Comparison of ENCODE assay signal across 8 cellular contexts in genomic region chr20:37527638-37528441, GRCh38. TPM values are rescaled to one million over a fixed set of nuclear protein-coding genes. Genes with fewer than 3 reads are reported as not detected.
DNase-seq lines count a peak whose midpoint lies in the region; ATAC-seq, FAIRE-seq and TF ChIP-seq lines count a peak whose summit lies in the region.

Gene BLCAP, minus strand, starts transcription at chr20:37527876. Its CDS starts 8,702 bp downstream, at chr20:37519174.

- peaks cover 30% of the 10 kb centered on the region for H4K20me1 ChIP-seq in keratinocyte (ENCODE audit: control insufficient read depth, extremely low read depth, insufficient read depth, low read length)

- H3K36me3 ChIP-seq in keratinocyte (ENCODE audit: control insufficient read depth in 2 of 2, extremely low read depth in 1 of 2, insufficient read depth in 2 of 2, low read length in 2 of 2), result peaks cover 3 to 7% of the 10 kb centered on the region in 2 experiments

- TF ChIP-seq CTCF in AG04450 (IDR thresholded peaks at IDR 0.05; ENCODE audit: low read depth, low read length) (no peak), keratinocyte (optimal IDR thresholded peaks at IDR 0.05 in 1 of 3, IDR thresholded peaks at IDR 0.05 in 1 of 3, conservative IDR thresholded peaks at IDR 0.05 in 1 of 3; ENCODE audit: extremely low read depth in 1 of 3, insufficient read depth in 2 of 3, low read length in 3 of 3) (no peak)

- peak within 1 kb of the TSS; percentile 95 for H3K4me2 ChIP-seq in keratinocyte (ENCODE audit: control insufficient read depth, extremely low read depth, insufficient read depth, low read depth, low read length)

- H3K9me3 Mint-ChIP-seq in central memory CD8-positive, alpha-beta T cell, result no peaks in the 10 kb centered on the region

- peaks cover 51% of the 10 kb centered on the region for H3K4me1 Mint-ChIP-seq in central memory CD8-positive, alpha-beta T cell

- CTCF ChIA-PET in AG04450 (lab: Charles Lee), result interaction anchor here (0.6 to 4.8 kb wide), 3 partner anchors 235 to 259 kb away, joined by 3 to 27 read pairs (median 5); no protein-coding TSS in a partner anchor

- peak within 1 kb of the TSS; percentile 86 for H2AFZ ChIP-seq in keratinocyte (ENCODE audit: control insufficient read depth, low read length)

- H3K9me3 ChIP-seq in AG04450 (ENCODE audit: control insufficient read depth, insufficient read depth, low read length) (peaks cover 3% of the 10 kb centered on the region; the same call in 1 of the 2 replicates), keratinocyte (ENCODE audit: control insufficient read depth, low read depth, low read length) (no peaks in the 10 kb centered on the region)

- ATAC-seq in GM19023 (IDR thresholded peaks at IDR 0.05; ENCODE audit: unreplicated experiment), result peak; percentile 84
- ATAC-seq in HG03280 (IDR thresholded peaks at IDR 0.05; ENCODE audit: unreplicated experiment), result peak; percentile 68
- ATAC-seq in central memory CD8-positive, alpha-beta T cell (replicated peaks; ENCODE audit: extremely low read depth, poor library complexity, severe bottlenecking), result peak; percentile 90

- FAIRE-seq in keratinocyte (lab: Jason Lieb, UNC), result no peak

- H3K27ac ChIP-seq in AG04450 (ENCODE audit: low read depth, low read length) (peak within 1 kb of the TSS; percentile 93), keratinocyte (ENCODE audit: control insufficient read depth, insufficient read depth, low read length) (peak within 1 kb of the TSS; percentile 98)

- peaks cover 43% of the 10 kb centered on the region for H3K79me2 ChIP-seq in keratinocyte (ENCODE audit: control insufficient read depth, insufficient read depth, low read length)

- peak within 1 kb of the TSS; percentile 94 for H3K9ac ChIP-seq in keratinocyte (ENCODE audit: control insufficient read depth, extremely low read depth, insufficient read depth, low read length)

- H3K36me3 Mint-ChIP-seq in central memory CD8-positive, alpha-beta T cell (ENCODE audit: insufficient read depth), result peaks cover 13% of the 10 kb centered on the region

- peaks cover 42% of the 10 kb centered on the region for H3K4me1 ChIP-seq in keratinocyte (ENCODE audit: control insufficient read depth, extremely low read depth, insufficient read depth, low read length)

- H3K27me3 ChIP-seq in AG04450 (ENCODE audit: control insufficient read depth, insufficient read depth, low read length) (no peaks in the 10 kb centered on the region), keratinocyte (ENCODE audit: control insufficient read depth, extremely low read depth, insufficient read depth, low read length) (no peaks in the 10 kb centered on the region)

- H3K4me3 Mint-ChIP-seq in central memory CD8-positive, alpha-beta T cell, result peak within 1 kb of the TSS; percentile 93

- DNase-seq in AG04450 (ENCODE audit: low read depth, low spot score), result peak; percentile 64
- DNase-seq in NCI-H446 treated with DMSO at 0.1 percent for 48 hours (lab: John Stamatoyannopoulos, UW), result peak; percentile 75
- DNase-seq in activated CD4-positive, CD25-positive, alpha-beta regulatory T cell treated with anti-CD3 and anti-CD28 coated beads, Interleukin-2, amount 50 U/mL, for 72 hours, result peak; percentile 93
- peak; percentile 93 to 94 for DNase-seq in central memory CD8-positive, alpha-beta T cell (ENCODE audit: low spot score in 2 of 2)
- DNase-seq in keratinocyte (ENCODE audit: low read depth, low spot score), result peak; percentile 83
- peak; percentile 83 to 85 (median 84) for DNase-seq in stimulated activated CD4-positive, alpha-beta T cell treated with anti-CD3 and anti-CD28 coated beads, Interleukin-12 subunit alpha, Interleukin-12 subunit beta, amount 100 ng/mL, for 48 hours (ENCODE audit: low read depth in 2 of 3, low spot score in 1 of 3)

- H3K9me1 ChIP-seq in keratinocyte (ENCODE audit: control insufficient read depth, extremely low read depth, insufficient read depth, low read length), result peaks cover 16% of the 10 kb centered on the region

- dilution Hi-C loops in keratinocyte (cut with MboI; ENCODE audit: extremely low pct_ligation_motif_present, low sequenced_read_pairs), result no loop called here

- no peaks in the 10 kb centered on the region for H3K27me3 Mint-ChIP-seq in central memory CD8-positive, alpha-beta T cell

- POLR2A ChIA-PET in AG04450 (lab: Yijun Ruan, JAX), result interaction anchor here (1.4 kb wide), 1 partner anchor 11 kb away, joined by 5 read pairs; no protein-coding TSS in a partner anchor

- peak within 1 kb of the TSS; percentile 100 for H3K27ac Mint-ChIP-seq in central memory CD8-positive, alpha-beta T cell (ENCODE audit: low read depth)

- H3K4me3 ChIP-seq in AG04450 (ENCODE audit: low read depth, low read length) (peak within 1 kb of the TSS; percentile 97), keratinocyte (ENCODE audit: control insufficient read depth in 2 of 3, extremely low read depth in 1 of 3, insufficient read depth in 2 of 3, low read depth in 1 of 3, low read length in 3 of 3) (peak within 1 kb of the TSS; percentile 88 to 94 (median 92))

RNA-seq across cellular contexts. Expression of gene BLCAP, which starts in this region (rescaled TPM):
- polyA plus RNA-seq in AG04450 (2011; rRNA removed) (88.9 and 94.1 TPM in 2 replicates), keratinocyte (187 to 209 TPM (median 202 TPM) in 3 replicates)
- 73.2 and 73.7 TPM in 2 replicates for polyA minus RNA-seq in AG04450 (2011; rRNA and poly(A)+ RNA removed)
- 23.8 TPM for polyA plus RNA-seq in keratinocyte (2011; ENCODE audit: low read depth)
- polyA plus RNA-seq in keratinocyte (2011; cell fraction: cytosol; rRNA removed), result 190 and 252 TPM in 2 replicates
- polyA plus RNA-seq in keratinocyte (2011; cell fraction: nucleus; rRNA removed), result 312 and 336 TPM in 2 replicates
- polyA plus RNA-seq in keratinocyte (2012; ENCODE audit: low replicate concordance), result 89.5 and 97.4 TPM in 2 replicates
- polyA minus RNA-seq in keratinocyte, result 142 to 211 TPM (median 205 TPM) in 3 replicates
- polyA minus RNA-seq in keratinocyte (2011; cell fraction: cytosol; rRNA and poly(A)+ RNA removed), result 147 TPM
- polyA minus RNA-seq in keratinocyte (2011; cell fraction: nucleus; rRNA and poly(A)+ RNA removed), result 87.6 and 138 TPM in 2 replicates

Comparison
In these comparisons a context has a peak if more than half of its experiments do, and no peak if none do; other contexts are left out.
1. Peak in every context shown above with its lines: DNase-seq, ATAC-seq, H3K4me3 ChIP-seq and H3K27ac ChIP-seq.